10 cellular contexts compared by ENCODE assay signal in genomic region chr1:152107984-152108898, GRCh38. TPM values are rescaled to one million over a fixed set of nuclear protein-coding genes. Genes with fewer than 3 reads are reported as not detected.
DNase-seq lines count a peak whose midpoint lies in the region; ATAC-seq, FAIRE-seq and TF ChIP-seq lines count a peak whose summit lies in the region.
"Had no signal": no experiment of that assay in that cellular context is flagged by ENCODE, and none has a peak within 500 bp of the region (broad histone marks: within the 10 kb centered on the region; RNA-seq: fewer than 3 reads in every experiment).

No MANE protein-coding gene starts in this region.

- intact Hi-C loops in K562 (cut with micrococcal nuclease) = no loop called here

- FAIRE-seq in K562 (lab: Jason Lieb, UNC) = no peak

- 57% methylated on average over 36 of the region's 69 CpGs for WGBS in K562 (ENCODE audit: insufficient coverage, low coverage, missing lambda C conversion rate)

- TF ChIP-seq POLR2A in K562 (conservative IDR thresholded peaks at IDR 0.05) (no peak), erythroblast (IDR thresholded peaks at IDR 0.05; ENCODE audit: low read length) (no peak)

- H3K27ac Mint-ChIP-seq in stimulated activated naive CD8-positive, alpha-beta T cell treated with anti-CD3 and anti-CD28 coated beads, Interleukin-15, Interleukin-2, amounts not matched to agents 100 ng/mL and 50 ng/mL, for 24 hours = peak overlapping the region; percentile 39

- peaks cover 13% of the 10 kb centered on the region for H3K27me3 Mint-ChIP-seq in stimulated activated naive CD8-positive, alpha-beta T cell treated with anti-CD3 and anti-CD28 coated beads, Interleukin-15, Interleukin-2, amounts not matched to agents 100 ng/mL and 50 ng/mL, for 24 hours

- POLR2A ChIA-PET in K562 (lab: Yijun Ruan, JAX) = interaction anchor here (0.6 kb wide), 1 partner anchor 207 kb away, joined by 3 read pairs; no protein-coding TSS in a partner anchor

- CTCF ChIA-PET in K562 (lab: Yijun Ruan, JAX; ENCODE audit: low intra/inter-chr PET ratio) = no interaction called here

- no peak for TF ChIP-seq RAD21 in K562 (CRISPR knock-in tag; conservative IDR thresholded peaks at IDR 0.05 in 1 of 2, IDR thresholded peaks at IDR 0.05 in 1 of 2)

- no TSS peak for BruUV-seq in K562 (replicated peaks; lab: Mats Ljungman, UMichigan)

- in situ Hi-C loops in K562 (cut with MboI) = no loop called here

- H4K20me1 ChIP-seq in K562 (replicated peaks; ENCODE audit: control insufficient read depth, insufficient read depth, low read length) = no peaks in the 10 kb centered on the region

- no peak overlapping the region for H3K4me3 ChIP-seq in K562

- H3K27me3 ChIP-seq in K562 (ENCODE audit: control insufficient read depth in 2 of 2, insufficient read depth in 2 of 2, low read length in 2 of 2) = peaks cover 7 to 57% of the 10 kb centered on the region in 2 experiments; a peak in 3 of 5 replicates

- no peak overlapping the region for H2AFZ ChIP-seq in K562 (ENCODE audit: low read depth, low read length)

- H3K4me3 Mint-ChIP-seq in stimulated activated naive CD8-positive, alpha-beta T cell treated with anti-CD3 and anti-CD28 coated beads, Interleukin-15, Interleukin-2, amounts not matched to agents 100 ng/mL and 50 ng/mL, for 24 hours = no peak overlapping the region

- ATAC-seq in stimulated activated naive CD8-positive, alpha-beta T cell treated with anti-CD3 and anti-CD28 coated beads, Interleukin-15, Interleukin-2, amounts not matched to agents 100 U/mL and 50 U/mL, for 24 hours = no peak
- no peak for ATAC-seq in K562
- ATAC-seq in HG02678 (IDR thresholded peaks at IDR 0.05; ENCODE audit: unreplicated experiment) = no peak

- H3K27ac ChIP-seq in K562 (ENCODE audit: extremely low read depth, low read depth, low read length) = no peak overlapping the region

- TF ChIP-seq CTCF in K562 (IDR thresholded peaks at IDR 0.05 in 2 of 3, conservative IDR thresholded peaks at IDR 0.05 in 1 of 3; ENCODE audit: insufficient read depth in 2 of 3, low read depth in 1 of 3, low read length in 3 of 3) = no peak

- no peaks in the 10 kb centered on the region for H3K9me3 ChIP-seq in K562 (replicated peaks; ENCODE audit: control insufficient read depth, insufficient read depth, low read depth, low read length)

- no peaks in the 10 kb centered on the region for H3K36me3 Mint-ChIP-seq in stimulated activated naive CD8-positive, alpha-beta T cell treated with anti-CD3 and anti-CD28 coated beads, Interleukin-15, Interleukin-2, amounts not matched to agents 100 ng/mL and 50 ng/mL, for 24 hours (ENCODE audit: low read depth)

- no peaks in the 10 kb centered on the region for H3K4me1 Mint-ChIP-seq in stimulated activated naive CD8-positive, alpha-beta T cell treated with anti-CD3 and anti-CD28 coated beads, Interleukin-15, Interleukin-2, amounts not matched to agents 100 ng/mL and 50 ng/mL, for 24 hours (ENCODE audit: low read depth)

- H3K9me3 Mint-ChIP-seq in stimulated activated naive CD8-positive, alpha-beta T cell treated with anti-CD3 and anti-CD28 coated beads, Interleukin-15, Interleukin-2, amounts not matched to agents 100 ng/mL and 50 ng/mL, for 24 hours = no peaks in the 10 kb centered on the region

- no peak for TF ChIP-seq EP300 in K562 (IDR thresholded peaks at IDR 0.05; ENCODE audit: low read length)

- no peaks in the 10 kb centered on the region for H3K79me2 ChIP-seq in K562 (ENCODE audit: control insufficient read depth, insufficient read depth, low read length)

- H3K9me1 ChIP-seq in K562 (ENCODE audit: control insufficient read depth, insufficient read depth, low read length) = no peaks in the 10 kb centered on the region

- H3K9ac ChIP-seq in K562 (ENCODE audit: insufficient read depth in 1 of 2, low read depth in 2 of 2, low read length in 2 of 2) = no peak overlapping the region

- no peaks in the 10 kb centered on the region for H3K36me3 ChIP-seq in K562 (ENCODE audit: control insufficient read depth, insufficient read depth, low read length)

- peaks cover 0 to 14% of the 10 kb centered on the region in 2 experiments; a peak in 1 of 5 replicates for H3K4me1 ChIP-seq in K562 (replicated peaks in 1 of 2; ENCODE audit: control insufficient read depth in 2 of 2, insufficient read depth in 2 of 2, low read length in 2 of 2)

- DNase-seq in stimulated activated naive CD8-positive, alpha-beta T cell treated with anti-CD3 and anti-CD28 coated beads, Interleukin-15, Interleukin-2, amounts not matched to agents 100 U/mL and 50 U/mL, for 24 hours = no peak
- DNase-seq in K562 (ENCODE audit: extremely low read depth in 1 of 4, low spot score in 3 of 4) (no peak), islet precursor cell (peak; percentile 85), erythroblast (lab: John Stamatoyannopoulos, UW) (no peak), ureter (ENCODE audit: low spot score) (no peak), NCI-H187 (lab: John Stamatoyannopoulos, UW) (no peak)
- DNase-seq: effector CD4-positive, alpha-beta T cell; NCI-H1436 had no signal

- H3K4me2 ChIP-seq in K562 (ENCODE audit: insufficient read depth, low read length) = no peak overlapping the region

TF ChIP-seq in K562, 482 proteins besides CTCF, POLR2A, EP300 and RAD21 (continues in another document):
- no peak for TF ChIP-seq ZNF133 (CRISPR knock-in tag; IDR thresholded peaks at IDR 0.05)

RNA-seq across cellular contexts. Expression of gene TCHH, which starts 7.0 kb away (rescaled TPM):
- not detected in 2 replicates for total RNA-seq in K562 (2011; cell fraction: chromatin; rRNA removed; ENCODE audit: low replicate concordance)
- not detected in 2 replicates for total RNA-seq in K562 (2011; cell fraction: nucleolus; rRNA removed)
- not detected in 2 replicates for total RNA-seq in K562 (2011; cell fraction: nucleoplasm; rRNA removed)
- total RNA-seq in K562 (2014; rRNA removed) = not detected in 2 replicates
- total RNA-seq in K562 (2014; rRNA removed; fragmentation: Illumina TruSeq; extraction: Trizol) = not detected in 2 replicates
- total RNA-seq in K562 (2015; rRNA removed; fragmentation: Illumina TruSeq; extraction: Trizol) = not detected in 2 replicates
- not detected in 2 replicates for total RNA-seq in K562 (2021)
- polyA plus RNA-seq in K562 (2011; rRNA removed) = not detected in 2 replicates
- polyA plus RNA-seq in K562 (2011; cell fraction: cytosol; rRNA removed) = not detected in 2 replicates
- not detected in 2 replicates for polyA plus RNA-seq in K562 (2011; cell fraction: nucleus; rRNA removed)
- polyA plus RNA-seq in K562 (2012) = not detected in 2 replicates
- polyA plus RNA-seq in K562 (2014; fragmentation: Illumina TruSeq; extraction: Trizol) = not detected in 2 replicates
- polyA plus RNA-seq in K562 (2014; fragmentation: Nextera tagmentation; extraction: Ambion mirVana) = not detected
- 0.03 TPM in 1 of 2 replicates, not detected in the other for polyA plus RNA-seq in K562 (2014; rRNA removed)
- not detected in 2 replicates for polyA minus RNA-seq in K562 (2011; rRNA and poly(A)+ RNA removed)
- polyA minus RNA-seq in K562 (2011; cell fraction: cytosol; rRNA and poly(A)+ RNA removed) = not detected in 2 replicates
- not detected in 2 replicates for polyA minus RNA-seq in K562 (2011; cell fraction: nucleus; rRNA and poly(A)+ RNA removed)
- total RNA-seq in ureter = not detected

RNA-seq across cellular contexts. Expression of gene TCHHL1, which starts 19.4 kb away (rescaled TPM):
- not detected in 2 replicates for total RNA-seq in K562 (2011; cell fraction: chromatin; rRNA removed; ENCODE audit: low replicate concordance)
- total RNA-seq in K562 (2011; cell fraction: nucleolus; rRNA removed) = not detected in 2 replicates
- not detected in 2 replicates for total RNA-seq in K562 (2011; cell fraction: nucleoplasm; rRNA removed)
- not detected in 2 replicates for total RNA-seq in K562 (2014; rRNA removed)
- not detected in 2 replicates for total RNA-seq in K562 (2014; rRNA removed; fragmentation: Illumina TruSeq; extraction: Trizol)
- total RNA-seq in K562 (2015; rRNA removed; fragmentation: Illumina TruSeq; extraction: Trizol) = not detected in 2 replicates
- not detected in 2 replicates for total RNA-seq in K562 (2021)
- polyA plus RNA-seq in K562 (2011; rRNA removed) = not detected in 2 replicates
- polyA plus RNA-seq in K562 (2011; cell fraction: cytosol; rRNA removed) = not detected in 2 replicates
- not detected in 2 replicates for polyA plus RNA-seq in K562 (2011; cell fraction: nucleus; rRNA removed)
- not detected in 2 replicates for polyA plus RNA-seq in K562 (2012)
- polyA plus RNA-seq in K562 (2014; fragmentation: Illumina TruSeq; extraction: Trizol) = not detected in 2 replicates
- polyA plus RNA-seq in K562 (2014; fragmentation: Nextera tagmentation; extraction: Ambion mirVana) = not detected
- not detected in 2 replicates for polyA plus RNA-seq in K562 (2014; rRNA removed)
- polyA minus RNA-seq in K562 (2011; rRNA and poly(A)+ RNA removed) = not detected in 2 replicates
- not detected in 2 replicates for polyA minus RNA-seq in K562 (2011; cell fraction: cytosol; rRNA and poly(A)+ RNA removed)
- polyA minus RNA-seq in K562 (2011; cell fraction: nucleus; rRNA and poly(A)+ RNA removed) = not detected in 2 replicates
- total RNA-seq in ureter = not detected

RNA-seq across cellular contexts. Expression of gene RPTN, which starts 50.8 kb away (rescaled TPM):
- total RNA-seq in K562 (2011; cell fraction: chromatin; rRNA removed; ENCODE audit: low replicate concordance) = not detected in 2 replicates
- not detected in 2 replicates for total RNA-seq in K562 (2011; cell fraction: nucleolus; rRNA removed)
- total RNA-seq in K562 (2011; cell fraction: nucleoplasm; rRNA removed) = not detected in 2 replicates
- total RNA-seq in K562 (2014; rRNA removed) (not detected in 2 replicates), K562 (2014; rRNA removed; fragmentation: Illumina TruSeq; extraction: Trizol) (not detected in 2 replicates), K562 (2015; rRNA removed; fragmentation: Illumina TruSeq; extraction: Trizol) (not detected in 2 replicates), K562 (2021) (not detected in 2 replicates), ureter (not detected)
- polyA plus RNA-seq in K562 (2011; rRNA removed) (not detected in 2 replicates), K562 (2014; fragmentation: Illumina TruSeq; extraction: Trizol) (not detected in 2 replicates), K562 (2014; fragmentation: Nextera tagmentation; extraction: Ambion mirVana) (not detected), K562 (2014; rRNA removed) (not detected in 2 replicates)
- polyA plus RNA-seq in K562 (2011; cell fraction: cytosol; rRNA removed) = not detected in 2 replicates
- not detected in 2 replicates for polyA plus RNA-seq in K562 (2011; cell fraction: nucleus; rRNA removed)
- not detected in 2 replicates for polyA plus RNA-seq in K562 (2012)
- not detected in 2 replicates for polyA minus RNA-seq in K562 (2011; rRNA and poly(A)+ RNA removed)
- polyA minus RNA-seq in K562 (2011; cell fraction: cytosol; rRNA and poly(A)+ RNA removed) = not detected in 2 replicates
- not detected in 2 replicates for polyA minus RNA-seq in K562 (2011; cell fraction: nucleus; rRNA and poly(A)+ RNA removed)
